Comparison of ENCODE assay signal across 9 cellular contexts in genomic region chr21:33895356-33895755, GRCh38. TPM values are rescaled to one million over a fixed set of nuclear protein-coding genes. Genes with fewer than 3 reads are reported as not detected.
DNase-seq lines count a peak whose midpoint lies in the region; ATAC-seq, FAIRE-seq and TF ChIP-seq lines count a peak whose summit lies in the region.
"Had no signal": no experiment of that assay in that cellular context is flagged by ENCODE, and none has a peak within 500 bp of the region (broad histone marks: within the 10 kb centered on the region; RNA-seq: fewer than 3 reads in every experiment).

No MANE protein-coding gene starts in this region.

- H3K4me3 ChIP-seq in A549 (no peak overlapping the region), A673 (ENCODE audit: low read depth, low read length, poor library complexity, severe bottlenecking) (no peak overlapping the region)

- H3K4me3 Mint-ChIP-seq in activated naive CD8-positive, alpha-beta T cell treated with anti-CD3 and anti-CD28 coated beads, Interleukin-2, amount 50 U/mL, for 24 hours = peak overlapping the region; percentile 58
- peak overlapping the region; percentile 73 to 92 (median 84) for H3K4me3 Mint-ChIP-seq in naive thymus-derived CD8-positive, alpha-beta T cell

- BruUV-seq in A673 (replicated peaks; lab: Mats Ljungman, UMichigan) = no TSS peak

- peaks cover 2% of the 10 kb centered on the region for H3K36me3 Mint-ChIP-seq in activated naive CD8-positive, alpha-beta T cell treated with anti-CD3 and anti-CD28 coated beads, Interleukin-2, amount 50 U/mL, for 24 hours (ENCODE audit: low read depth)
- peaks cover 0 to 4% (median 0%) of the 10 kb centered on the region in 3 donors for H3K36me3 Mint-ChIP-seq in naive thymus-derived CD8-positive, alpha-beta T cell

- FAIRE-seq in A549 (lab: Jason Lieb, UNC) (no peak), GM12891 (lab: Jason Lieb, UNC) (peak; percentile 92)
- FAIRE-seq: colon had no signal

- no peak for TF ChIP-seq EP300 in A549 (IDR thresholded peaks at IDR 0.05)

- peak overlapping the region; percentile 81 for H3K4me2 ChIP-seq in A549

- intact Hi-C loops in A673 (cut with micrococcal nuclease; ENCODE audit: unreplicated experiment) = loop anchor here (2.0 to 10.0 kb wide), 2 partner anchors 253 to 291 kb away; partner anchors contain the start of gene ITSN1

- H3K9me3 Mint-ChIP-seq in activated naive CD8-positive, alpha-beta T cell treated with anti-CD3 and anti-CD28 coated beads, Interleukin-2, amount 50 U/mL, for 24 hours = no peaks in the 10 kb centered on the region
- H3K9me3 Mint-ChIP-seq in naive thymus-derived CD8-positive, alpha-beta T cell = no peaks in the 10 kb centered on the region

- DNase-seq in A549 (ENCODE audit: low read depth in 1 of 2, low spot score in 1 of 2) (no peak), GM12891 (ENCODE audit: insufficient read length, low spot score) (no peak), foreskin keratinocyte (no peak), A673 (ENCODE audit: low spot score) (no peak), DMS153 treated with DMSO at 0.1 percent for 48 hours (lab: John Stamatoyannopoulos, UW; ENCODE audit: unreplicated experiment) (no peak)
- no peak for DNase-seq in activated naive CD8-positive, alpha-beta T cell treated with anti-CD3 and anti-CD28 coated beads, Interleukin-2, amount 50 U/mL, for 24 hours
- DNase-seq in naive thymus-derived CD8-positive, alpha-beta T cell = no peak

- CTCF ChIA-PET in A549 (lab: Yijun Ruan, JAX) (interaction anchor here (0.6 to 3.2 kb wide), 16 partner anchors 8 to 772 kb away, joined by 3 to 16 read pairs (median 3); no protein-coding TSS in a partner anchor), A673 (lab: Charles Lee) (interaction anchor here (0.6 kb wide), 1 partner anchor 194 kb away, joined by 3 read pairs; no protein-coding TSS in a partner anchor)

- H3K27me3 ChIP-seq in foreskin keratinocyte = no peaks in the 10 kb centered on the region
- no peaks in the 10 kb centered on the region for H3K27me3 ChIP-seq in A673 (replicated peaks; ENCODE audit: insufficient read depth, low read depth, low read length, poor library complexity)

- POLR2A ChIA-PET in A549 (lab: Yijun Ruan, JAX) = no interaction called here
- POLR2A ChIA-PET in naive thymus-derived CD8-positive, alpha-beta T cell (lab: Charles Lee) = interaction anchor here (1.5 kb wide), 1 partner anchor 289 kb away, joined by 3 read pairs; no protein-coding TSS in a partner anchor
- POLR2A ChIA-PET in A673 (lab: Charles Lee; ENCODE audit: low non-redundant PET) = no interaction called here

- H3K4me1 ChIP-seq in A549 (peaks cover 3% of the 10 kb centered on the region; the same call in 1 of the 3 replicates), foreskin keratinocyte (no peaks in the 10 kb centered on the region), A673 (ENCODE audit: insufficient read depth, low read length, poor library complexity, severe bottlenecking) (peaks cover 15% of the 10 kb centered on the region)

- H3K4me1 Mint-ChIP-seq in activated naive CD8-positive, alpha-beta T cell treated with anti-CD3 and anti-CD28 coated beads, Interleukin-2, amount 50 U/mL, for 24 hours = peaks cover 9% of the 10 kb centered on the region
- peaks cover 9 to 18% (median 14%) of the 10 kb centered on the region in 4 donors for H3K4me1 Mint-ChIP-seq in naive thymus-derived CD8-positive, alpha-beta T cell

- no peak for TF ChIP-seq RAD21 in A549 (conservative IDR thresholded peaks at IDR 0.05 in 1 of 2, IDR thresholded peaks at IDR 0.05 in 1 of 2)

- TF ChIP-seq CTCF in A549 (IDR thresholded peaks at IDR 0.05) (no peak), foreskin keratinocyte (conservative IDR thresholded peaks at IDR 0.05) (no peak), A673 (conservative IDR thresholded peaks at IDR 0.05; ENCODE audit: low read depth, low read length) (no peak)

- no peaks in the 10 kb centered on the region for H3K36me3 ChIP-seq in A673 (ENCODE audit: insufficient read depth, low read length, poor library complexity, severe bottlenecking)

- no peak for TF ChIP-seq POLR2A in A549 (IDR thresholded peaks at IDR 0.05; ENCODE audit: low read length)
- no peak for TF ChIP-seq POLR2A in GM12891 (IDR thresholded peaks at IDR 0.05; ENCODE audit: low read depth, low read length)

- H3K27ac ChIP-seq in A549 (no peak overlapping the region), foreskin keratinocyte (no peak overlapping the region), A673 (ENCODE audit: low read depth, low read length, poor library complexity, severe bottlenecking) (no peak overlapping the region)

- no peak overlapping the region for H3K27ac Mint-ChIP-seq in activated naive CD8-positive, alpha-beta T cell treated with anti-CD3 and anti-CD28 coated beads, Interleukin-2, amount 50 U/mL, for 24 hours
- H3K27ac Mint-ChIP-seq in naive thymus-derived CD8-positive, alpha-beta T cell = peak overlapping the region in 7 of 10 donors; percentile 28 to 89 (median 65)

- H3K27me3 Mint-ChIP-seq in activated naive CD8-positive, alpha-beta T cell treated with anti-CD3 and anti-CD28 coated beads, Interleukin-2, amount 50 U/mL, for 24 hours = no peaks in the 10 kb centered on the region
- peaks cover 0 to 6% (median 0%) of the 10 kb centered on the region in 5 donors for H3K27me3 Mint-ChIP-seq in naive thymus-derived CD8-positive, alpha-beta T cell

- H3K9me3 ChIP-seq in A549 = no peaks in the 10 kb centered on the region
- H3K9me3 ChIP-seq in A673 (ENCODE audit: low read depth, low read length, poor library complexity, severe bottlenecking) = no peaks in the 10 kb centered on the region

- WGBS in A549 (ENCODE audit: missing lambda C conversion rate) = 94% methylated on average over 28 of the region's 28 CpGs

- ATAC-seq in A549 (no peak), foreskin keratinocyte (no peak), HG03159 (IDR thresholded peaks at IDR 0.05; ENCODE audit: unreplicated experiment) (no peak)
- no peak for ATAC-seq in activated naive CD8-positive, alpha-beta T cell treated with anti-CD3 and anti-CD28 coated beads, Interleukin-2, amount 50 U/mL, for 24 hours
- no peak for ATAC-seq in naive thymus-derived CD8-positive, alpha-beta T cell

TF ChIP-seq in A549, 52 proteins besides CTCF, POLR2A, EP300 and RAD21 (continues in another document):
- TF ChIP-seq HMGXB4 (CRISPR knock-in tag; IDR thresholded peaks at IDR 0.05; ENCODE audit: borderline replicate concordance) (no peak), ZSCAN20 (CRISPR knock-in tag; IDR thresholded peaks at IDR 0.05) (no peak), E2F6 (IDR thresholded peaks at IDR 0.05; ENCODE audit: borderline replicate concordance, low read depth) (no peak), RNF2 (IDR thresholded peaks at IDR 0.05; ENCODE audit: borderline replicate concordance, low read depth) (no peak)

TF ChIP-seq in GM12891, 5 proteins besides CTCF, POLR2A, EP300 and RAD21:
- no peak for TF ChIP-seq PAX5 (IDR thresholded peaks at IDR 0.05; ENCODE audit: insufficient read depth, low read length, severe bottlenecking)
- TF ChIP-seq POU2F2 (IDR thresholded peaks at IDR 0.05; ENCODE audit: low read depth, low read length) = no peak
- TF ChIP-seq POLR2AphosphoS5 (IDR thresholded peaks at IDR 0.05; ENCODE audit: low read depth, low read length) = no peak
- no peak for TF ChIP-seq SPI1 (IDR thresholded peaks at IDR 0.05; ENCODE audit: low read depth, low read length)
- TF ChIP-seq TAF1 (IDR thresholded peaks at IDR 0.05; ENCODE audit: low read depth, low read length) = no peak

RNA-seq across cellular contexts. Expression of gene ATP5PO, which starts 20.2 kb away (rescaled TPM):
- polyA plus RNA-seq in A549 (2011; rRNA removed) = 252 and 266 TPM in 2 replicates
- 123 and 140 TPM in 2 replicates for polyA plus RNA-seq in A549 (2012; cell fraction: cytosol; rRNA removed)
- polyA plus RNA-seq in A549 (2012; cell fraction: nucleus; rRNA removed) = 39.5 and 61.9 TPM in 2 replicates
- 143 to 150 TPM (median 143 TPM) in 3 replicates for polyA plus RNA-seq in A549 (2017; fragmentation: RNase III; extraction: RNeasy Plus Mini Kit Qiagen cat#74134 plus additional on column Dnase treatment)
- 38.3 and 40.8 TPM in 2 replicates for polyA minus RNA-seq in A549 (2011; rRNA and poly(A)+ RNA removed)
- 368 TPM for polyA plus RNA-seq in GM12891 (2012; ENCODE audit: low read depth, missing spikeins)
- 100 to 1,000 TPM; 139 to 151 TPM for total RNA-seq in naive thymus-derived CD8-positive, alpha-beta T cell
- 100 to 1,000 TPM; 367 to 461 (median 455) TPM for polyA plus RNA-seq in naive thymus-derived CD8-positive, alpha-beta T cell
- 154 and 181 TPM in 2 replicates for total RNA-seq in foreskin keratinocyte
- polyA plus RNA-seq in foreskin keratinocyte = 271 and 310 TPM in 2 replicates
- 254 and 255 TPM in 2 replicates for total RNA-seq in A673 (2021)
